1 cellular context compared by ENCODE assay signal in the genomic region with DNA sequence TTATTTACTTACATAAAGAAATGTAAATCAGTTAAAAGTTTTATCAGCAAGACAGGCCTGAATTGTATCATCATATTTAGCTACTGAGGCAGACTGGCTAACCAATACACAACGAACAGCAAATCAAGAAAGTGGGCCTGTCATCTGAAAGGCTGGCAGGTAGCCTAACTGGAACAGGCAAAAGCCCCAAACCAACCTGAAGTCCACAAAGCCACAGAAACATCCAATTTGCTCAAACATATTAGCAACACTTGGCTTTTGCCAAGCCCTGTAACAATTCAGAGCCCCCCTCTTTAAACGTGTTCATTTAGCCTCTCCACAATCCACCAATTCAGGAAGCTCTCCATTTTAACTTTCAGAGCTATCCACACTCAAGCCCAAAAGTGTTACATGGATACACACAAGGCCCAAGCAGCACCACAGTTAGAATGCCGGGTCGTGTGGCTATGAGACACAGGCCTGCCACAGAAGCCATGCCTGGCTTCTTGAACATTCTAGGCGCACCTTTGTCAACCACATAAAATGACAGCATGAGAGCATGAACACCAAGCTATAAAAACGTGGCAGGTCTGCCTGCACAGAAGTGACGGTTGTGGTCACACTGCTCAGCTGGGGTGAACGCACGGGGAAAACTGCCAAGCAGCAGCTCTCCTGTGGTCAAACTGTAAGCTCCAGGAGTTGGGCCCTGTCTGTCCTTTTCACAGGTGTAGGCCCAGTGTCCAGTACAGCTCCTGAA.
TF ChIP-seq lines count a peak whose summit lies in the region.

No MANE protein-coding gene starts in this region.

TF ChIP-seq in SK-N-SH, 30 proteins besides CTCF, POLR2A, EP300 and RAD21 (continued from another document):
- TF ChIP-seq, protein P1, sequence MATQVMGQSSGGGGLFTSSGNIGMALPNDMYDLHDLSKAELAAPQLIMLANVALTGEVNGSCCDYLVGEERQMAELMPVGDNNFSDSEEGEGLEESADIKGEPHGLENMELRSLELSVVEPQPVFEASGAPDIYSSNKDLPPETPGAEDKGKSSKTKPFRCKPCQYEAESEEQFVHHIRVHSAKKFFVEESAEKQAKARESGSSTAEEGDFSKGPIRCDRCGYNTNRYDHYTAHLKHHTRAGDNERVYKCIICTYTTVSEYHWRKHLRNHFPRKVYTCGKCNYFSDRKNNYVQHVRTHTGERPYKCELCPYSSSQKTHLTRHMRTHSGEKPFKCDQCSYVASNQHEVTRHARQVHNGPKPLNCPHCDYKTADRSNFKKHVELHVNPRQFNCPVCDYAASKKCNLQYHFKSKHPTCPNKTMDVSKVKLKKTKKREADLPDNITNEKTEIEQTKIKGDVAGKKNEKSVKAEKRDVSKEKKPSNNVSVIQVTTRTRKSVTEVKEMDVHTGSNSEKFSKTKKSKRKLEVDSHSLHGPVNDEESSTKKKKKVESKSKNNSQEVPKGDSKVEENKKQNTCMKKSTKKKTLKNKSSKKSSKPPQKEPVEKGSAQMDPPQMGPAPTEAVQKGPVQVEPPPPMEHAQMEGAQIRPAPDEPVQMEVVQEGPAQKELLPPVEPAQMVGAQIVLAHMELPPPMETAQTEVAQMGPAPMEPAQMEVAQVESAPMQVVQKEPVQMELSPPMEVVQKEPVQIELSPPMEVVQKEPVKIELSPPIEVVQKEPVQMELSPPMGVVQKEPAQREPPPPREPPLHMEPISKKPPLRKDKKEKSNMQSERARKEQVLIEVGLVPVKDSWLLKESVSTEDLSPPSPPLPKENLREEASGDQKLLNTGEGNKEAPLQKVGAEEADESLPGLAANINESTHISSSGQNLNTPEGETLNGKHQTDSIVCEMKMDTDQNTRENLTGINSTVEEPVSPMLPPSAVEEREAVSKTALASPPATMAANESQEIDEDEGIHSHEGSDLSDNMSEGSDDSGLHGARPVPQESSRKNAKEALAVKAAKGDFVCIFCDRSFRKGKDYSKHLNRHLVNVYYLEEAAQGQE (IDR thresholded peaks at IDR 0.05; ENCODE audit: low read depth, low read length), result no peak
- TF ChIP-seq, protein P2, sequence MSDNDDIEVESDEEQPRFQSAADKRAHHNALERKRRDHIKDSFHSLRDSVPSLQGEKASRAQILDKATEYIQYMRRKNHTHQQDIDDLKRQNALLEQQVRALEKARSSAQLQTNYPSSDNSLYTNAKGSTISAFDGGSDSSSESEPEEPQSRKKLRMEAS (IDR thresholded peaks at IDR 0.05; ENCODE audit: low read depth), result no peak
- TF ChIP-seq MEF2A (IDR thresholded peaks at IDR 0.05; ENCODE audit: borderline replicate concordance, low read depth), result no peak
